23 cellular contexts compared by ENCODE assay signal in the genomic region with DNA sequence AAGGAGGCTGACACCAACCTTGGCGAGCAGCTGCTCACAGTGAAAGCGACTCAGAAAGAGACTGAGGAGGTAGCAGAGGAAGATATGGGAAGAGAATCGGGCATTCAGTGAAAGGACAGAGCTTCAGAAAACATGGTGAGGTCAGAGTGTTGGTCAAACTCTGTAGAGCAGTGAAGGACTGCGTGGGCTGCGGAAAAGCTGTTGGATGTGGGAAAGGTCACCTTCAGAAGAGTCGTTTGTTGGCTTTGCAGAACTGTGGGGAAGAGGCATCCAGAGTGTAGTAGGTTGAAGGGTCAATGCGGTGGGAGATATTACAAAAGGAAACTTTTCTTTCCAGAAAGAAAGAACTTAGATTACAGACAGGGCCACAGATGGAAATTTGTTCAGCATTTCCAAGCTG. TPM values are rescaled to one million over a fixed set of nuclear protein-coding genes. Genes with fewer than 3 reads are reported as not detected.
"Had no signal": no experiment of that assay in that cellular context is flagged by ENCODE, and none has a peak within 500 bp of the region (broad histone marks: within the 10 kb centered on the region; RNA-seq: fewer than 3 reads in every experiment).

No MANE protein-coding gene starts in this region.

- H2AFZ ChIP-seq: parathyroid adenoma had no signal

- ATAC-seq: activated T-cell treated with anti-CD3 and anti-CD28 coated beads, Interleukin-2, amount 50 U/mL, for 4 hours; left lung; sciatic nerve; stimulated activated memory B cell treated with anti-CD40 and anti-IgM and Interleukin-4, amounts not matched to agents 10 μg/mL and 1 μg/mL and 100 μg/mL, for 72 hours; upper lobe of right lung had no signal

- H3K4me3 ChIP-seq: adrenal gland, left lung, smooth muscle cell, testis, upper lobe of right lung had no signal

- DNase-seq: activated CD4-positive, alpha-beta T cell treated with anti-CD3 and anti-CD28 coated beads, Interleukin-2, amount 10 ng/mL, durations not matched to agents 7 days and 5 days; activated CD4-positive, CD25-positive, alpha-beta regulatory T cell treated with anti-CD3 and anti-CD28 coated beads, Interleukin-2, amount 50 U/mL, for 72 hours; activated CD8-positive, alpha-beta memory T cell treated with anti-CD3 and anti-CD28 coated beads, Interleukin-2, amount 50 U/mL, for 4 hours; activated naive CD4-positive, alpha-beta T cell; activated T-cell treated with anti-CD3 and anti-CD28 coated beads, Interleukin-2, amount 50 U/mL, for 4 hours; adrenal gland; cortex of kidney; endodermal cell; foreskin fibroblast; immature natural killer cell; kidney glomerular epithelial cell; left lung; nephron progenitor cell; stimulated activated CD4-positive, alpha-beta T cell treated with anti-CD3 and anti-CD28 coated beads, Interleukin-15, amount 100 ng/mL, for 24 hours; T-helper 1 cell; testis; upper lobe of right lung; WERI-Rb-1 had no signal

- H3K9ac ChIP-seq: parathyroid adenoma had no signal

- H3K27ac ChIP-seq: adrenal gland, parathyroid adenoma, testis, upper lobe of right lung, WERI-Rb-1 had no signal

- H3K27me3 ChIP-seq: adrenal gland, left lung, testis, upper lobe of right lung had no signal

- H3K9me3 ChIP-seq: adrenal gland, left lung, testis, upper lobe of right lung had no signal

- H3K79me2 ChIP-seq: parathyroid adenoma had no signal

- H3K36me3 ChIP-seq: adrenal gland, left lung, upper lobe of right lung, WERI-Rb-1 had no signal

- H3K4me1 ChIP-seq: testis had no signal

RNA-seq across cellular contexts. Expression of gene AFAP1L1, which starts 58.4 kb away (rescaled TPM):
- total RNA-seq: activated CD4-positive, alpha-beta T cell treated with anti-CD3 and anti-CD28 coated beads, Interleukin-2, amount 10 ng/mL, durations not matched to agents 7 days and 5 days; activated T-helper 2 cell treated with anti-CD3 and anti-CD28 coated beads, Interferon-gamma antibody, Interleukin-2, Interleukin-4, amounts not matched to agents 10 μg/mL and 5 μg/mL and 100 μg/mL, durations not matched to agents 14 hours and 24 hours and 36 hours had no signal
